1 cellular context compared by ENCODE assay signal in the genomic region with DNA sequence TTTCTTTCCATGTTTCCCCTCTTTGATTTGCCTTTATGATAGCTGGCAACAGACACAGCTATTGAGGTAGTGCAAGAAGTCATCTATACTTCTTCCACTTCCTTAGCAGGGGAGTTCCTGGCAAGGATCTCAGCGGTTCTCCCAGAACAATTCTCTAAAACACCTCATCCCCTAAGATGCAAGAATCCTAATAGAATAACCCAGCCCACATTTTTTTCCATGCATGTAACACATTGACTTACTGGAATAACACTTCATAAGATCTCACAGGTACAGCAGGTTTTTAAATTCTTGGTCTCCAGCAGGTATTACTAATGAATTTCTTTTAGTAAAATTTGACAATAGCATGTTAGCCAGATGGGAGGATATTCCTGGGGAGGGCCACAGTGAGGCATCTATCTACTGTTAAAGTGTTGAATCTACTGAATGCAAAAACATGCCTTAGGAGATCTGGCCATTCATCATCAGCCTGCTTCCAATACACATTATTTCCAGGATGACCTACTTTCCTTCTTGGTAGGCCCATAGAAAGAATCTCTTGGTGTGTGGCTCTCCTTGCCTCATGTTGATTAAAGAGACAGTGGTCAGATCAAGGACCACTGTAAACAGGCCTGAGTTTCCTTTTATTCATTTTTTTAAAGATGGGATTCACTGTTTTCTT.
TF ChIP-seq lines count a peak whose summit lies in the region.

No MANE protein-coding gene starts in this region.

TF ChIP-seq in IMR-90, 13 proteins besides CTCF, POLR2A, EP300 and RAD21 (continued from another document):
- TF ChIP-seq, protein P1, sequence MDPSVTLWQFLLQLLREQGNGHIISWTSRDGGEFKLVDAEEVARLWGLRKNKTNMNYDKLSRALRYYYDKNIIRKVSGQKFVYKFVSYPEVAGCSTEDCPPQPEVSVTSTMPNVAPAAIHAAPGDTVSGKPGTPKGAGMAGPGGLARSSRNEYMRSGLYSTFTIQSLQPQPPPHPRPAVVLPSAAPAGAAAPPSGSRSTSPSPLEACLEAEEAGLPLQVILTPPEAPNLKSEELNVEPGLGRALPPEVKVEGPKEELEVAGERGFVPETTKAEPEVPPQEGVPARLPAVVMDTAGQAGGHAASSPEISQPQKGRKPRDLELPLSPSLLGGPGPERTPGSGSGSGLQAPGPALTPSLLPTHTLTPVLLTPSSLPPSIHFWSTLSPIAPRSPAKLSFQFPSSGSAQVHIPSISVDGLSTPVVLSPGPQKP (IDR thresholded peaks at IDR 0.05; ENCODE audit: borderline replicate concordance, low read depth, low read length) = no peak
- TF ChIP-seq FOS (IDR thresholded peaks at IDR 0.05; ENCODE audit: low read depth, low read length) = no peak
- TF ChIP-seq MXI1 (IDR thresholded peaks at IDR 0.05; ENCODE audit: borderline replicate concordance, low read depth, low read length) = no peak
- TF ChIP-seq, protein P2, sequence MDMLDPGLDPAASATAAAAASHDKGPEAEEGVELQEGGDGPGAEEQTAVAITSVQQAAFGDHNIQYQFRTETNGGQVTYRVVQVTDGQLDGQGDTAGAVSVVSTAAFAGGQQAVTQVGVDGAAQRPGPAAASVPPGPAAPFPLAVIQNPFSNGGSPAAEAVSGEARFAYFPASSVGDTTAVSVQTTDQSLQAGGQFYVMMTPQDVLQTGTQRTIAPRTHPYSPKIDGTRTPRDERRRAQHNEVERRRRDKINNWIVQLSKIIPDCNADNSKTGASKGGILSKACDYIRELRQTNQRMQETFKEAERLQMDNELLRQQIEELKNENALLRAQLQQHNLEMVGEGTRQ (IDR thresholded peaks at IDR 0.05; ENCODE audit: low read depth, low read length) = no peak
- no peak for TF ChIP-seq BHLHE40 (IDR thresholded peaks at IDR 0.05; ENCODE audit: low read depth, low read length)
- no peak for TF ChIP-seq SMC3 (IDR thresholded peaks at IDR 0.05; ENCODE audit: low read depth, low read length)
- no peak for TF ChIP-seq RFX5 (IDR thresholded peaks at IDR 0.05; ENCODE audit: low read depth, low read length)
